Comparison of ENCODE assay signal across 8 cellular contexts in genomic region chr4:187606581-187606980, GRCh38.
DNase-seq lines count a peak whose midpoint lies in the region.

No MANE protein-coding gene starts in this region.

- H3K4me2 ChIP-seq in mesendoderm (ENCODE audit: low read length): no peak overlapping the region

- H2AK5ac ChIP-seq in mesendoderm (ENCODE audit: low read length): no peak overlapping the region

- no peak overlapping the region for H3K4me3 ChIP-seq in mesendoderm (ENCODE audit: low read length)

- DNase-seq in activated CD4-positive, alpha-beta T cell treated with anti-CD3 and anti-CD28 coated beads for 48 hours: peak; percentile 8
- DNase-seq in activated CD4-positive, alpha-beta T cell treated with anti-CD3 and anti-CD28 coated beads, Interleukin-2, amount 50 U/mL, for 1 hour: no peak
- DNase-seq in HCEC 1CT: peak; percentile 23
- DNase-seq in NCI-H774 (lab: John Stamatoyannopoulos, UW): peak; percentile 35
- peak; percentile 88 for DNase-seq in dermis blood vessel endothelial cell
- peak; percentile 77 for DNase-seq in mesendoderm
- no peak for DNase-seq in NCI-H128 (lab: John Stamatoyannopoulos, UW; ENCODE audit: unreplicated experiment)
- DNase-seq in effector CD8-positive, alpha-beta T cell (lab: John Stamatoyannopoulos, UW): no peak

- H4K8ac ChIP-seq in mesendoderm (ENCODE audit: low read depth, low read length): no peak overlapping the region

- H3K4ac ChIP-seq in mesendoderm (ENCODE audit: low read depth, low read length): no peak overlapping the region

- H3K27ac ChIP-seq in mesendoderm (ENCODE audit: low read depth, low read length): no peak overlapping the region

- no peak overlapping the region for H3K9ac ChIP-seq in mesendoderm (ENCODE audit: low read length)

- no peaks in the 10 kb centered on the region for H3K36me3 ChIP-seq in mesendoderm (ENCODE audit: control insufficient read depth, insufficient read depth, low read length)

- H3K4me1 ChIP-seq in mesendoderm (ENCODE audit: control insufficient read depth, low read depth, low read length): no peaks in the 10 kb centered on the region

- no peaks in the 10 kb centered on the region for H3K79me2 ChIP-seq in mesendoderm (ENCODE audit: control insufficient read depth, insufficient read depth, low read length)

- H2BK120ac ChIP-seq in mesendoderm (ENCODE audit: low read depth, low read length): no peak overlapping the region

- no peaks in the 10 kb centered on the region for H3K79me1 ChIP-seq in mesendoderm (ENCODE audit: low read length)

- H2BK5ac ChIP-seq in mesendoderm (ENCODE audit: low read length): no peak overlapping the region

- no peak overlapping the region for H2BK15ac ChIP-seq in mesendoderm (replicated peaks; ENCODE audit: low read depth)

- no peak overlapping the region for H3K18ac ChIP-seq in mesendoderm (ENCODE audit: low read length)

- no peak overlapping the region for H3K23ac ChIP-seq in mesendoderm (ENCODE audit: low read length)

- no CpG with 5 or more reads among the region's 1 CpG for WGBS in mesendoderm (ENCODE audit: extremely low coverage, insufficient coverage, low lambda C conversion rate)

- H3K56ac ChIP-seq in mesendoderm (ENCODE audit: low read length): no peak overlapping the region

- H4K5ac ChIP-seq in mesendoderm (ENCODE audit: low read length): no peak overlapping the region

- no peaks in the 10 kb centered on the region for H3K27me3 ChIP-seq in mesendoderm (ENCODE audit: insufficient read depth, low read length, poor library complexity)

Comparison
In these comparisons a context has a peak if more than half of its experiments do, and no peak if none do; other contexts are left out.
1. DNase-seq: peak in activated CD4-positive, alpha-beta T cell treated with anti-CD3 and anti-CD28 coated beads for 48 hours (single experiment), HCEC 1CT (single experiment), NCI-H774 (single experiment), dermis blood vessel endothelial cell (single experiment) and mesendoderm (single experiment); none in activated CD4-positive, alpha-beta T cell treated with anti-CD3 and anti-CD28 coated beads, Interleukin-2, amount 50 U/mL, for 1 hour (single experiment), NCI-H128 (single experiment) and effector CD8-positive, alpha-beta T cell (single experiment).